18 cellular contexts compared by ENCODE assay signal in the genomic region with DNA sequence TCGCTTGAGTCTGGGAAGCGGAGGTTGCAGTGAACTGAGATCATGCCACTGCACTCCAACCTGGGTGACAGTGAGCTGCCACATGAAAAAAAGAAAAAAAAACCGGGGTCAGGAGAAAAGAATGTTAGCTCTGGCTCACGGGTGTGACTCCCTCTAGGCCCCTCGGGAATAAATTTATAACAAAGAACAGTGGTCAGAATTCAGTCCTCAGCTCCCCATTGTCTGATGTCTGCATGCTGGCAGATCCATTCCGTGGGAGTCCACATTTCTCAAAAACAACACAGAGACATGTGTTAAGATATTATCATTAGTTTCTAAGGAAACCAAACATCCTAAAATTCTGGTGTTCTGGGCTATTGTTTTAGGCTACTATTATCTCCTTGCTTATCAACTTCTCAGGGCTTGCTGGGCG.
"Had no signal": no experiment of that assay in that cellular context is flagged by ENCODE, and none has a peak within 500 bp of the region (broad histone marks: within the 10 kb centered on the region; RNA-seq: fewer than 3 reads in every experiment).

No MANE protein-coding gene starts in this region.

- H3K36me3 ChIP-seq: brain microvascular endothelial cell, esophagus squamous epithelium, left lung, spleen, thoracic aorta, upper lobe of right lung had no signal

- H3K4me1 ChIP-seq: left lung, spleen, upper lobe of right lung had no signal

- H3K4me1 Mint-ChIP-seq: activated CD4-positive, alpha-beta T cell treated with anti-CD3 and anti-CD28 coated beads, Interleukin-2, amount 10 ng/mL, durations not matched to agents 7 days and 5 days; naive thymus-derived CD8-positive, alpha-beta T cell; stimulated activated naive B cell treated with anti-CD40 and anti-IgM and Interleukin-4, amounts not matched to agents 10 μg/mL and 1 μg/mL and 100 μg/mL, for 72 hours had no signal

- DNase-seq: activated CD4-positive, alpha-beta T cell treated with anti-CD3 and anti-CD28 coated beads, Interleukin-2, amount 10 ng/mL, durations not matched to agents 7 days and 5 days; activated CD8-positive, alpha-beta T cell treated with anti-CD3 and anti-CD28 coated beads, Interleukin-2, amount 10 ng/mL, durations not matched to agents 7 days and 5 days; activated naive CD4-positive, alpha-beta T cell treated with anti-CD3 and anti-CD28 coated beads, Interleukin-2, amount 50 U/mL, for 16 hours; activated T-cell treated with anti-CD3 and anti-CD28 coated beads, Interleukin-2, amount 50 U/mL, for 4 hours; aorta; brain microvascular endothelial cell; esophagus squamous epithelium; foreskin fibroblast; glutamatergic neuron; left lung; naive thymus-derived CD8-positive, alpha-beta T cell; spleen; stimulated activated naive B cell treated with anti-CD40 and anti-IgM and Interleukin-4, amounts not matched to agents 10 μg/mL and 1 μg/mL and 100 μg/mL, for 72 hours; upper lobe of right lung had no signal

- ATAC-seq: activated CD4-positive, CD25-positive, alpha-beta regulatory T cell treated with anti-CD3 and anti-CD28 coated beads, Interleukin-2, amount 50 U/mL, for 24 hours; activated CD8-positive, alpha-beta T cell treated with anti-CD3 and anti-CD28 coated beads, Interleukin-2, amount 10 ng/mL, durations not matched to agents 7 days and 5 days; activated T-cell treated with anti-CD3 and anti-CD28 coated beads, Interleukin-2, amount 50 U/mL, for 4 hours; left lung; naive thymus-derived CD8-positive, alpha-beta T cell; stimulated activated naive B cell treated with anti-CD40 and anti-IgM and Interleukin-4, amounts not matched to agents 10 μg/mL and 1 μg/mL and 100 μg/mL, for 72 hours; upper lobe of right lung had no signal

- H3K4me3 ChIP-seq: coronary artery, esophagus squamous epithelium, left lung, spleen, thoracic aorta, upper lobe of right lung had no signal

- H3K9me3 ChIP-seq: esophagus squamous epithelium, left lung, spleen, thoracic aorta, upper lobe of right lung had no signal

- H3K4me3 Mint-ChIP-seq: activated CD4-positive, alpha-beta T cell treated with anti-CD3 and anti-CD28 coated beads, Interleukin-2, amount 10 ng/mL, durations not matched to agents 7 days and 5 days; activated CD8-positive, alpha-beta T cell treated with anti-CD3 and anti-CD28 coated beads, Interleukin-2, amount 10 ng/mL, durations not matched to agents 7 days and 5 days; activated T-cell treated with anti-CD3 and anti-CD28 coated beads, Interleukin-2, amount 50 U/mL, for 4 hours; naive thymus-derived CD8-positive, alpha-beta T cell; stimulated activated naive B cell treated with anti-CD40 and anti-IgM and Interleukin-4, amounts not matched to agents 10 μg/mL and 1 μg/mL and 100 μg/mL, for 72 hours; T-helper 1 cell treated with Interleukin-12 subunit alpha and Interleukin-12 subunit beta and Interleukin-4 antibody, amounts not matched to agents 30 μg/mL and 1 μg/mL, for 36 hours had no signal

- H3K27ac ChIP-seq: brain microvascular endothelial cell, coronary artery, esophagus squamous epithelium, left lung, spleen, thoracic aorta, upper lobe of right lung had no signal

- H3K9me3 Mint-ChIP-seq: activated CD4-positive, alpha-beta T cell treated with anti-CD3 and anti-CD28 coated beads, Interleukin-2, amount 10 ng/mL, durations not matched to agents 7 days and 5 days; activated T-cell treated with anti-CD3 and anti-CD28 coated beads, Interleukin-2, amount 50 U/mL, for 4 hours; stimulated activated naive B cell treated with anti-CD40 and anti-IgM and Interleukin-4, amounts not matched to agents 10 μg/mL and 1 μg/mL and 100 μg/mL, for 72 hours; T-helper 1 cell treated with Interleukin-12 subunit alpha and Interleukin-12 subunit beta and Interleukin-4 antibody, amounts not matched to agents 30 μg/mL and 1 μg/mL, for 36 hours had no signal

- H3K27me3 ChIP-seq: esophagus squamous epithelium, left lung, upper lobe of right lung had no signal

- H3K27ac Mint-ChIP-seq: activated CD4-positive, alpha-beta T cell treated with anti-CD3 and anti-CD28 coated beads, Interleukin-2, amount 10 ng/mL, durations not matched to agents 7 days and 5 days; activated CD8-positive, alpha-beta T cell treated with anti-CD3 and anti-CD28 coated beads, Interleukin-2, amount 10 ng/mL, durations not matched to agents 7 days and 5 days; naive thymus-derived CD8-positive, alpha-beta T cell; stimulated activated naive B cell treated with anti-CD40 and anti-IgM and Interleukin-4, amounts not matched to agents 10 μg/mL and 1 μg/mL and 100 μg/mL, for 72 hours; T-helper 1 cell treated with Interleukin-12 subunit alpha and Interleukin-12 subunit beta and Interleukin-4 antibody, amounts not matched to agents 30 μg/mL and 1 μg/mL, for 36 hours had no signal

- H3K36me3 Mint-ChIP-seq: naive thymus-derived CD8-positive, alpha-beta T cell; stimulated activated naive B cell treated with anti-CD40 and anti-IgM and Interleukin-4, amounts not matched to agents 10 μg/mL and 1 μg/mL and 100 μg/mL, for 72 hours had no signal
